ENCODE assay signal across 11 cellular contexts in genomic region chr16:87602821-87603683, GRCh38. TPM values are rescaled to one million over a fixed set of nuclear protein-coding genes. Genes with fewer than 3 reads are reported as not detected.
A peak's percentile ranks its signal among the peaks of the same experiment; 100 is the strongest.
DNase-seq lines count a peak whose midpoint lies in the region; ATAC-seq, FAIRE-seq and TF ChIP-seq lines count a peak whose summit lies in the region.
"Had no signal": no experiment of that assay in that cellular context is flagged by ENCODE, and none has a peak within 500 bp of the region (broad histone marks: within the 10 kb centered on the region; RNA-seq: fewer than 3 reads in every experiment).

No MANE protein-coding gene starts in this region.

- peaks cover 71% of the 10 kb centered on the region for H3K27me3 Mint-ChIP-seq in activated T-cell treated with anti-CD3 and anti-CD28 coated beads, Interleukin-2, amount 50 U/mL, for 72 hours (ENCODE audit: low read depth)

- no peaks in the 10 kb centered on the region for H3K9me3 Mint-ChIP-seq in activated T-cell treated with anti-CD3 and anti-CD28 coated beads, Interleukin-2, amount 50 U/mL, for 72 hours

- no peak overlapping the region for H3K27ac ChIP-seq in left ventricle myocardium inferior (replicated peaks)
- no peak overlapping the region for H3K27ac ChIP-seq in iPS-20b (ENCODE audit: low read length)
- no peak overlapping the region for H3K27ac ChIP-seq in thymus (ENCODE audit: low read depth)
- H3K27ac ChIP-seq: SJSA1, skin epidermis, tibial nerve had no signal

- peak overlapping the region; percentile 72 to 80 for H3K4me3 Mint-ChIP-seq in activated T-cell treated with anti-CD3 and anti-CD28 coated beads, Interleukin-2, amount 50 U/mL, for 72 hours

- DNase-seq in left ventricle myocardium inferior (no peak), Right ventricle myocardium superior (no peak), RCC 7860 (ENCODE audit: low spot score) (no peak), AG08396 (ENCODE audit: low spot score) (no peak)
- no peak for DNase-seq in activated T-cell treated with anti-CD3 and anti-CD28 coated beads, Interleukin-2, amount 50 U/mL, for 72 hours

- H3K4me1 ChIP-seq in left ventricle myocardium inferior (peaks cover 8% of the 10 kb centered on the region), iPS-20b (ENCODE audit: insufficient read depth, low read length) (peaks cover 3% of the 10 kb centered on the region; the same call in 1 of the 2 replicates), thymus (ENCODE audit: control insufficient read depth, insufficient read depth, low read length) (no peaks in the 10 kb centered on the region)

- H3K4me3 ChIP-seq in left ventricle myocardium inferior (peak overlapping the region; percentile 34), iPS-20b (ENCODE audit: low read length) (peak overlapping the region; percentile 92), thymus (ENCODE audit: low read length) (peak overlapping the region; percentile 29)
- H3K4me3 ChIP-seq: SJSA1 had no signal

- peak overlapping the region; percentile 71 for H3K9ac ChIP-seq in iPS-20b (ENCODE audit: low read depth, low read length)

- no peak overlapping the region for H3K27ac Mint-ChIP-seq in activated T-cell treated with anti-CD3 and anti-CD28 coated beads, Interleukin-2, amount 50 U/mL, for 72 hours

- H3K36me3 ChIP-seq in left ventricle myocardium inferior, result no peaks in the 10 kb centered on the region
- H3K36me3 ChIP-seq in iPS-20b (ENCODE audit: insufficient read depth, low read depth, low read length), result no peaks in the 10 kb centered on the region
- H3K36me3 ChIP-seq in thymus (ENCODE audit: control insufficient read depth, insufficient read depth), result no peaks in the 10 kb centered on the region
- H3K36me3 ChIP-seq: SJSA1, tibial nerve had no signal

- TF ChIP-seq CTCF in left ventricle myocardium inferior (IDR thresholded peaks at IDR 0.05; ENCODE audit: borderline replicate concordance), result no peak

- ATAC-seq in Right ventricle myocardium superior (ENCODE audit: poor library complexity) (no peak), HG03432 (IDR thresholded peaks at IDR 0.05; ENCODE audit: unreplicated experiment) (no peak)
- ATAC-seq in activated T-cell treated with anti-CD3 and anti-CD28 coated beads, Interleukin-2, amount 50 U/mL, for 72 hours (replicated peaks in 1 of 2), result no peak

- WGBS in thymus, result 3% methylated on average over 97 of the region's 97 CpGs

- no peak for FAIRE-seq in RCC 7860 (lab: Jason Lieb, UNC)

- H3K36me3 Mint-ChIP-seq in activated T-cell treated with anti-CD3 and anti-CD28 coated beads, Interleukin-2, amount 50 U/mL, for 72 hours (ENCODE audit: insufficient read depth in 2 of 2), result no peaks in the 10 kb centered on the region

- peaks cover 6% of the 10 kb centered on the region for H3K9me3 ChIP-seq in left ventricle myocardium inferior (replicated peaks)
- H3K9me3 ChIP-seq in iPS-20b (ENCODE audit: insufficient read depth, low read depth, low read length), result no peaks in the 10 kb centered on the region
- H3K9me3 ChIP-seq in thymus (ENCODE audit: control insufficient read depth), result no peaks in the 10 kb centered on the region

- intact Hi-C loops in left ventricle myocardium inferior (cut with micrococcal nuclease) (no loop called here), Right ventricle myocardium superior (cut with DNase I) (no loop called here)

- H3K4me1 Mint-ChIP-seq in activated T-cell treated with anti-CD3 and anti-CD28 coated beads, Interleukin-2, amount 50 U/mL, for 72 hours (ENCODE audit: low read depth), result peaks cover 15% of the 10 kb centered on the region

- peaks cover 95% of the 10 kb centered on the region for H3K27me3 ChIP-seq in left ventricle myocardium inferior (ENCODE audit: low read depth)
- H3K27me3 ChIP-seq in iPS-20b (ENCODE audit: insufficient read depth, low read length), result peaks cover 65% of the 10 kb centered on the region
- H3K27me3 ChIP-seq in thymus (ENCODE audit: control insufficient read depth, insufficient read depth), result peaks cover 71% of the 10 kb centered on the region

RNA-seq across cellular contexts. Expression of gene JPH3, which starts 0.7 kb away (rescaled TPM):
- 0.14 TPM for total RNA-seq in left ventricle myocardium inferior
- total RNA-seq in Right ventricle myocardium superior, result 0.08 TPM
- total RNA-seq in activated T-cell treated with anti-CD3 and anti-CD28 coated beads, Interleukin-2, amount 50 U/mL, for 72 hours, result under 1 TPM; 0.60 to 0.74 TPM
- 0.09 TPM for polyA plus RNA-seq in thymus

Comparison
In these comparisons a context has a peak if more than half of its experiments do, and no peak if none do; other contexts are left out.
1. H3K4me3 ChIP-seq: peak in every context shown above with its lines; median percentile 92 in iPS-20b; 34 in left ventricle myocardium inferior; 29 in thymus.